Comparison of ENCODE assay signal across 8 cellular contexts in genomic region chr3:128725932-128726690, GRCh38. TPM values are rescaled to one million over a fixed set of nuclear protein-coding genes. Genes with fewer than 3 reads are reported as not detected.
DNase-seq lines count a peak whose midpoint lies in the region; ATAC-seq, FAIRE-seq and TF ChIP-seq lines count a peak whose summit lies in the region.

TSS of gene RAB7A (plus strand) at chr3:128726183. CDS start at chr3:128795368, 69,185 bp downstream.

- H3K4me2 ChIP-seq in OCI-LY1 (ENCODE audit: low read length): peak within 1 kb of the TSS; percentile 93

- CTCF ChIA-PET in Calu3 (lab: Charles Lee): interaction anchor here (1.4 to 3.3 kb wide), 4 partner anchors 20 to 62 kb away, joined by 4 to 22 read pairs (median 4); no protein-coding TSS in a partner anchor

- intact Hi-C loops in Calu3 (cut with micrococcal nuclease; ENCODE audit: unreplicated experiment): loop anchor here (5.0 kb wide), 1 partner anchor 44 kb away; no protein-coding TSS in a partner anchor

- peak within 1 kb of the TSS; percentile 88 for H2AFZ ChIP-seq in OCI-LY1 (ENCODE audit: low read length)

- H3K79me2 ChIP-seq in OCI-LY1 (ENCODE audit: insufficient read depth, low read length): peaks cover 50% of the 10 kb centered on the region

- peak within 1 kb of the TSS; percentile 89 for H3K9ac ChIP-seq in HUES64 (ENCODE audit: low read depth, low read length)
- H3K9ac ChIP-seq in OCI-LY1 (ENCODE audit: low read length): peak within 1 kb of the TSS; percentile 92

- DNase-seq in Calu3: peak; percentile 100
- DNase-seq in activated CD8-positive, alpha-beta memory T cell treated with anti-CD3 and anti-CD28 coated beads, Interleukin-2, amount 50 U/mL, for 4 hours: peak; percentile 98
- DNase-seq in mesothelial cell of epicardium (ENCODE audit: low spot score in 2 of 2, unreplicated experiment in 2 of 2): peak; percentile 93 to 96
- peak; percentile 97 for DNase-seq in stimulated activated CD8-positive, alpha-beta memory T cell treated with anti-CD3 and anti-CD28 coated beads, Interleukin-15, amount 100 ng/mL, for 48 hours (ENCODE audit: low read depth in 2 of 2)

- FAIRE-seq in endometrium (lab: Jason Lieb, UNC): peak; percentile 89

- no TSS peak for BruUV-seq in Calu3 (replicated peaks; lab: Mats Ljungman, UMichigan)

- peaks cover 30% of the 10 kb centered on the region for H3K4me1 ChIP-seq in HUES64 (ENCODE audit: insufficient read depth, low read length)
- peaks cover 49% of the 10 kb centered on the region for H3K4me1 ChIP-seq in OCI-LY1 (ENCODE audit: insufficient read depth, low read length, severe bottlenecking)

- H3K27ac Mint-ChIP-seq in Calu3 (ENCODE audit: unreplicated experiment) (peak within 1 kb of the TSS; percentile 97), mesothelial cell of epicardium (peak within 1 kb of the TSS; percentile 92)

- H3K4me1 Mint-ChIP-seq in Calu3 (ENCODE audit: low read depth, unreplicated experiment) (peaks cover 31% of the 10 kb centered on the region), mesothelial cell of epicardium (peaks cover 38% of the 10 kb centered on the region)

- H3K9me3 Mint-ChIP-seq in Calu3 (ENCODE audit: low read depth, unreplicated experiment): no peaks in the 10 kb centered on the region
- no peaks in the 10 kb centered on the region for H3K9me3 Mint-ChIP-seq in mesothelial cell of epicardium

- H3K36me3 Mint-ChIP-seq in Calu3 (ENCODE audit: insufficient read depth, unreplicated experiment) (peaks cover 48% of the 10 kb centered on the region), mesothelial cell of epicardium (no peaks in the 10 kb centered on the region)

- H3K4me3 ChIP-seq in HUES64 (ENCODE audit: low read length) (peak within 1 kb of the TSS; percentile 88), OCI-LY1 (ENCODE audit: low read depth, low read length, poor library complexity, severe bottlenecking) (peak within 1 kb of the TSS; percentile 92)

- WGBS in HUES64: under 1% methylated on average over 71 of the region's 71 CpGs

- peak; percentile 95 for ATAC-seq in GM21447 (IDR thresholded peaks at IDR 0.05; ENCODE audit: unreplicated experiment)

- H3F3A ChIP-seq in OCI-LY1 (ENCODE audit: insufficient read depth, low read length): no peaks in the 10 kb centered on the region

- H3K36me3 ChIP-seq in HUES64 (ENCODE audit: insufficient read depth, low read length) (no peaks in the 10 kb centered on the region), OCI-LY1 (ENCODE audit: insufficient read depth, low read length) (peaks cover 12% of the 10 kb centered on the region)

- H3K4me3 Mint-ChIP-seq in Calu3 (ENCODE audit: low read depth, unreplicated experiment) (peak within 1 kb of the TSS; percentile 94), mesothelial cell of epicardium (peak within 1 kb of the TSS; percentile 81)

- no peak for TF ChIP-seq CTCF in Calu3 (IDR thresholded peaks at IDR 0.05; ENCODE audit: unreplicated experiment)
- no peak for TF ChIP-seq CTCF in OCI-LY1 (IDR thresholded peaks at IDR 0.05; ENCODE audit: low read length)
- no peak for TF ChIP-seq CTCF in mesothelial cell of epicardium (IDR thresholded peaks at IDR 0.05; ENCODE audit: unreplicated experiment)

- no peaks in the 10 kb centered on the region for H4K20me1 ChIP-seq in OCI-LY1 (ENCODE audit: insufficient read depth, low read length)

- H3K27ac ChIP-seq in HUES64 (ENCODE audit: low read depth, low read length) (peak within 1 kb of the TSS; percentile 89), OCI-LY1 (ENCODE audit: low read depth, low read length, poor library complexity, severe bottlenecking) (peak within 1 kb of the TSS; percentile 31)

- no peaks in the 10 kb centered on the region for H3K9me2 ChIP-seq in OCI-LY1 (ENCODE audit: low read depth, low read length)

- H3K9me3 ChIP-seq in HUES64 (ENCODE audit: insufficient read depth, low read depth, low read length) (no peaks in the 10 kb centered on the region), OCI-LY1 (ENCODE audit: low read length) (no peaks in the 10 kb centered on the region)

- no peaks in the 10 kb centered on the region for H3K27me3 ChIP-seq in HUES64 (ENCODE audit: insufficient read depth, low read length)
- H3K27me3 ChIP-seq in OCI-LY1 (ENCODE audit: insufficient read depth, low read length): no peaks in the 10 kb centered on the region

- H3K27me3 Mint-ChIP-seq in Calu3 (ENCODE audit: unreplicated experiment): peaks cover 7% of the 10 kb centered on the region
- peaks cover 8% of the 10 kb centered on the region for H3K27me3 Mint-ChIP-seq in mesothelial cell of epicardium (ENCODE audit: low read depth)

RNA-seq across cellular contexts. Expression of gene RAB7A, which starts in this region (rescaled TPM):
- total RNA-seq in Calu3 (2022): 491 and 522 TPM in 2 replicates
- 95.4 TPM for polyA plus RNA-seq in HUES64 (2013, experiment 1 of 2)
- 110 TPM for polyA plus RNA-seq in HUES64 (2013, experiment 2 of 2)
- 133 to 136 TPM (median 135 TPM) in 3 replicates for total RNA-seq in mesothelial cell of epicardium

Comparison
In these comparisons a context has a peak if more than half of its experiments do, and no peak if none do; other contexts are left out.
1. Peak in every context shown above with its lines: DNase-seq, ATAC-seq, H3K4me3 ChIP-seq and H3K27ac ChIP-seq.